ENCODE assay signal across 13 cellular contexts in the genomic region with DNA sequence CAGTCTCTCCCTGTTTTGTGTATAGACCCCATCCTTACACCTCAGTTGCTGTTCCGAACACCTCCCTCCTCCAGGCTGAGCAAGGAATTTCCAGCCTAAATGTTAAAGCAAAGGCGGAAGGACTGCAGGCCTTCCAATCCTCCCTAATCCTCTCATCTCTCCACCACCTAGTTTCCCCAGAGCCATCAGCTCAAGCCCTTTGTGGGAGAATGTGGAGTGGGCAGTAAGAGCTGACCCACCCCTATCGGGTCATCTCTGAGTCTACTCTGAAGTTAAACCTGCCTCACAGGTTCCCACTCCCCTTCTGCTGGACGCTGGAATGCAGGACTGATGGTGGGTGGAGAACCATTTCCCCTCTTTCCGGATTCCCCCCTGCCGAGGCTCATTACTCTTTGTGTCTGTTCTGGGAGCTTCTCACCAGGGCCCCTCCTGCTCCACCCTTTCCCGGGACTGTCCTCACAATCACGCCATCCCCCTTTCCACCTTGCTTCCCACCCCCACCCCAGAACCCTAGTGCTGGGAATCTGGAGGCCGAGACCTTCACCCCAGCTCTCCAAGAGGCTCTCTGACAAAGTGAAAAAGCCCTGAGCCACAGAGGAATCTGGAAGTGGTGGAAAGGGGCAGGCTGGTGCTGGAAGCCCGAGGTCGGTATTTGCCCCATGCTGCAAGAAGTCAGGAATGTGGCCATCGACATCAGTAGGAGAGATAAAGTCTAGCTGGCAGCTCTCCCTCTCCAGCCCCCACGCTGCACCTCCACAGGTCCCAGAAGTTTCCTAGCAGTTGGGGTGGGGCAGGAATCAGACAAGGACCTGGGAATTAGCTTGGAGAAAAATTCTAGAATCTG. TPM values are rescaled to one million over a fixed set of nuclear protein-coding genes. Genes with fewer than 3 reads are reported as not detected.
A peak's percentile ranks its signal among the peaks of the same experiment; 100 is the strongest.
DNase-seq lines count a peak whose midpoint lies in the region; ATAC-seq, FAIRE-seq and TF ChIP-seq lines count a peak whose summit lies in the region.
"Had no signal": no experiment of that assay in that cellular context is flagged by ENCODE, and none has a peak within 500 bp of the region (broad histone marks: within the 10 kb centered on the region; RNA-seq: fewer than 3 reads in every experiment).

No MANE protein-coding gene starts in this region.

- H3K4me3 ChIP-seq in SK-N-SH (ENCODE audit: low read depth in 2 of 2, low read length in 1 of 2) (no peak overlapping the region), pancreas (no peak overlapping the region)
- H3K4me3 ChIP-seq: sigmoid colon had no signal

- FAIRE-seq in pancreas (lab: Jason Lieb, UNC), result no peak

- CTCF ChIA-PET in SK-N-SH (lab: Yijun Ruan, JAX), result interaction anchor here (0.7 to 5.4 kb wide), 4 partner anchors 27 to 61 kb away, joined by 3 to 31 read pairs (median 6); no protein-coding TSS in a partner anchor

- peak in 3 of 4 donors; percentile 13 to 40 (median 15) for ATAC-seq in pancreas
- ATAC-seq: foreskin keratinocyte had no signal

- peak overlapping the region; percentile 76 for H3K4me2 ChIP-seq in SK-N-SH

- H3K9me3 Mint-ChIP-seq in T-helper 2 cell treated with Interferon-gamma antibody and Interleukin-4, amounts not matched to agents 5 μg/mL and 100 μg/mL, for 36 hours, result no peaks in the 10 kb centered on the region

- no peak overlapping the region for H3K4me3 Mint-ChIP-seq in T-helper 2 cell treated with Interferon-gamma antibody and Interleukin-4, amounts not matched to agents 5 μg/mL and 100 μg/mL, for 36 hours

- TF ChIP-seq EP300 in SK-N-SH (IDR thresholded peaks at IDR 0.05; ENCODE audit: borderline replicate concordance in 1 of 2, low read depth in 1 of 2, low read length in 1 of 2), result peak in 1 of 2 experiments; percentile 30; a peak in 1 of 4 replicates

- H3K9me3 ChIP-seq in SK-N-SH (no peaks in the 10 kb centered on the region), pancreas (no peaks in the 10 kb centered on the region)
- H3K9me3 ChIP-seq: sigmoid colon had no signal

- H4K20me1 ChIP-seq in SK-N-SH (ENCODE audit: insufficient read depth), result no peaks in the 10 kb centered on the region

- H3K4me1 Mint-ChIP-seq in T-helper 2 cell treated with Interferon-gamma antibody and Interleukin-4, amounts not matched to agents 5 μg/mL and 100 μg/mL, for 36 hours (ENCODE audit: low read depth), result peaks cover 1% of the 10 kb centered on the region

- H3F3A ChIP-seq in SK-N-SH (replicated peaks; ENCODE audit: insufficient read depth), result peaks cover 20% of the 10 kb centered on the region

- H3K9me2 ChIP-seq in SK-N-SH, result no peaks in the 10 kb centered on the region

- POLR2A ChIA-PET in SK-N-SH (lab: Yijun Ruan, JAX), result interaction anchor here (0.8 kb wide), 1 partner anchor 10 kb away, joined by 3 read pairs; no protein-coding TSS in a partner anchor

- H3K4me1 ChIP-seq in SK-N-SH (ENCODE audit: control insufficient read depth in 1 of 2, insufficient read depth in 2 of 2, low read depth in 1 of 2, low read length in 1 of 2) (peaks cover 0 to 41% of the 10 kb centered on the region in 2 experiments; a peak in 2 of 4 replicates), pancreas (peaks cover 12 to 30% (median 19%) of the 10 kb centered on the region in 3 donors)

- no peak overlapping the region for H3K27ac Mint-ChIP-seq in T-helper 2 cell treated with Interferon-gamma antibody and Interleukin-4, amounts not matched to agents 5 μg/mL and 100 μg/mL, for 36 hours

- no peak for TF ChIP-seq CTCF in SK-N-SH (IDR thresholded peaks at IDR 0.05)
- TF ChIP-seq CTCF in pancreas (IDR thresholded peaks at IDR 0.05), result no peak

- H3K27ac ChIP-seq in SK-N-SH (ENCODE audit: low read depth in 2 of 2, low read length in 1 of 2), result peak overlapping the region; percentile 56 to 77; a peak in 3 of 4 replicates
- peak overlapping the region; percentile 94 to 96 (median 95) for H3K27ac ChIP-seq in pancreas
- H3K27ac ChIP-seq: foreskin keratinocyte, sigmoid colon had no signal

- peaks cover 45% of the 10 kb centered on the region for H3K79me2 ChIP-seq in SK-N-SH (ENCODE audit: insufficient read depth)

- H3K36me3 ChIP-seq in SK-N-SH (replicated peaks in 1 of 2; ENCODE audit: control insufficient read depth in 1 of 2, insufficient read depth in 2 of 2, low read length in 1 of 2) (peaks cover 0 to 5% of the 10 kb centered on the region in 2 experiments), pancreas (peaks cover 0 to 2% (median under 1%) of the 10 kb centered on the region in 3 donors)
- H3K36me3 ChIP-seq: sigmoid colon had no signal

- peak overlapping the region; percentile 50; the same call in 1 of the 2 replicates for H2AFZ ChIP-seq in SK-N-SH (ENCODE audit: low read depth)

- peaks cover 21% of the 10 kb centered on the region for H3K27me3 Mint-ChIP-seq in T-helper 2 cell treated with Interferon-gamma antibody and Interleukin-4, amounts not matched to agents 5 μg/mL and 100 μg/mL, for 36 hours (ENCODE audit: low read depth)

- in situ Hi-C loops in G401 (cut with HindIII; ENCODE audit: low sequenced_read_pairs), result no loop called here

- peak overlapping the region; percentile 61 for H3K9ac ChIP-seq in SK-N-SH

- DNase-seq in G401 (ENCODE audit: low spot score), result peak; percentile 40
- no peak for DNase-seq in SK-N-SH
- peak; percentile 74 for DNase-seq in glomerular visceral epithelial cell (ENCODE audit: extremely low spot score)
- DNase-seq in pancreas, result peak in 4 of 6 donors; percentile 55 to 66 (median 66)
- no peak for DNase-seq in NCI-H1092 (lab: John Stamatoyannopoulos, UW)
- DNase-seq in stimulated activated CD4-positive, alpha-beta T cell treated with anti-CD3 and anti-CD28 coated beads, Interleukin-15, amount 100 ng/mL, for 24 hours, result no peak
- DNase-seq in DMS153 (lab: John Stamatoyannopoulos, UW), result no peak
- no peak for DNase-seq in T-helper 2 cell treated with Interferon-gamma antibody and Interleukin-4, amounts not matched to agents 5 μg/mL and 100 μg/mL, for 36 hours (ENCODE audit: low spot score)
- DNase-seq: activated effector memory CD4-positive, alpha-beta T cell treated with anti-CD3 and anti-CD28 coated beads, Interleukin-2, amount 50 U/mL, for 16 hours; NCI-H2171 treated with DMSO at 0.1 percent for 48 hours; sigmoid colon; stimulated activated naive CD4-positive, alpha-beta T cell treated with Interleukin-2 at 50 U/mL for 16 hours had no signal

- intact Hi-C loops in pancreas (cut with DNase I), result no loop called here

- H3K27me3 ChIP-seq in SK-N-SH (ENCODE audit: insufficient read depth), result no peaks in the 10 kb centered on the region
- H3K27me3 ChIP-seq in pancreas, result no peaks in the 10 kb centered on the region
- H3K27me3 ChIP-seq: foreskin keratinocyte had no signal

- no peaks in the 10 kb centered on the region for H3K36me3 Mint-ChIP-seq in T-helper 2 cell treated with Interferon-gamma antibody and Interleukin-4, amounts not matched to agents 5 μg/mL and 100 μg/mL, for 36 hours (ENCODE audit: low read depth)

- 33% methylated on average over 13 of the region's 13 CpGs for WGBS in SK-N-SH (ENCODE audit: low lambda C conversion rate)
- 46 to 47% methylated on average over 13 of the region's 13 CpGs for WGBS in pancreas, 2 donors

- no peak for TF ChIP-seq RAD21 in SK-N-SH (IDR thresholded peaks at IDR 0.05; ENCODE audit: low read length)

TF ChIP-seq in SK-N-SH, 30 proteins besides CTCF, POLR2A, EP300 and RAD21 (continues in another document):
- TF ChIP-seq GABPA (IDR thresholded peaks at IDR 0.05; ENCODE audit: low read depth) (no peak), TEAD4 (IDR thresholded peaks at IDR 0.05; ENCODE audit: borderline replicate concordance, insufficient read depth) (no peak), TCF12 (IDR thresholded peaks at IDR 0.05) (peak; percentile 54), ZBTB33 (IDR thresholded peaks at IDR 0.05; ENCODE audit: borderline replicate concordance, low read depth) (no peak), CHD2 (IDR thresholded peaks at IDR 0.05; ENCODE audit: low read length, partially characterized antibody) (no peak), USF1 (IDR thresholded peaks at IDR 0.05; ENCODE audit: borderline replicate concordance, low read depth) (no peak), NRF1 (IDR thresholded peaks at IDR 0.05; ENCODE audit: low read depth, low read length) (no peak), EZH2phosphoT487 (IDR thresholded peaks at IDR 0.05; ENCODE audit: borderline replicate concordance, low read depth) (no peak), SIN3A (IDR thresholded peaks at IDR 0.05; ENCODE audit: borderline replicate concordance, low read depth, low read length) (no peak), GATA2 (CRISPR knock-in tag; IDR thresholded peaks at IDR 0.05) (no peak)

RNA-seq across cellular contexts. Expression of gene KRT18, which starts 3.3 kb away (rescaled TPM):
- total RNA-seq in G401 (2014; rRNA removed; shearing (Covaris generic)), result 843 and 873 TPM in 2 replicates
- polyA plus RNA-seq in SK-N-SH (2012; rRNA removed), result 332 and 351 TPM in 2 replicates
- 225 and 265 TPM in 2 replicates for polyA plus RNA-seq in SK-N-SH (2012; cell fraction: cytosol; rRNA removed)
- 714 and 1,063 TPM in 2 replicates for polyA plus RNA-seq in SK-N-SH (2012; cell fraction: nucleus; rRNA removed)
- total RNA-seq in pancreas, result 100 to 1,000 TPM; 309 to 595 (median 384) TPM
- 100 to 1,000 TPM; 526 to 610 TPM for polyA plus RNA-seq in pancreas

RNA-seq across cellular contexts. Expression of gene KRT8, which starts 40.7 kb away (rescaled TPM):
- total RNA-seq in G401 (2014; rRNA removed; shearing (Covaris generic)), result 3,912 and 3,929 TPM in 2 replicates
- polyA plus RNA-seq in SK-N-SH (2012; rRNA removed), result 47.7 and 49.4 TPM in 2 replicates
- 35.6 and 44.1 TPM in 2 replicates for polyA plus RNA-seq in SK-N-SH (2012; cell fraction: cytosol; rRNA removed)
- 40.7 and 41.4 TPM in 2 replicates for polyA plus RNA-seq in SK-N-SH (2012; cell fraction: nucleus; rRNA removed)
- 100 to 1,000 TPM; 317 to 789 (median 496) TPM for total RNA-seq in pancreas
- 100 to 1,000 TPM; 698 to 759 TPM for polyA plus RNA-seq in pancreas

Comparison
In these comparisons a context has a peak if more than half of its experiments do, and no peak if none do; other contexts are left out.
1. DNase-seq: peak in G401 (single experiment), glomerular visceral epithelial cell (single experiment) and pancreas (4 of 6); none in SK-N-SH (single experiment), NCI-H1092 (single experiment), stimulated activated CD4-positive, alpha-beta T cell treated with anti-CD3 and anti-CD28 coated beads, Interleukin-15, amount 100 ng/mL, for 24 hours (single experiment), DMS153 (single experiment) and T-helper 2 cell treated with Interferon-gamma antibody and Interleukin-4, amounts not matched to agents 5 μg/mL and 100 μg/mL, for 36 hours (single experiment).